In genomic region chr7:18755793-18756192, GRCh38 we compare ENCODE assay signal across 22 cellular contexts.
A peak's percentile ranks its signal among the peaks of the same experiment; 100 is the strongest.
DNase-seq lines count a peak whose midpoint lies in the region; ATAC-seq, FAIRE-seq and TF ChIP-seq lines count a peak whose summit lies in the region.
"Had no signal": no experiment of that assay in that cellular context is flagged by ENCODE, and none has a peak within 500 bp of the region (broad histone marks: within the 10 kb centered on the region; RNA-seq: fewer than 3 reads in every experiment).

No MANE protein-coding gene starts in this region.

- TF ChIP-seq EP300 in SK-N-SH (IDR thresholded peaks at IDR 0.05; ENCODE audit: borderline replicate concordance in 1 of 2, low read depth in 1 of 2, low read length in 1 of 2), result no peak

- POLR2A ChIA-PET in SK-N-SH (lab: Yijun Ruan, JAX), result no interaction called here

- H3K79me2 ChIP-seq in SK-N-SH (ENCODE audit: insufficient read depth), result no peaks in the 10 kb centered on the region
- no peaks in the 10 kb centered on the region for H3K79me2 ChIP-seq in astrocyte (ENCODE audit: insufficient read depth, low read length)

- H4K20me1 ChIP-seq in SK-N-SH (ENCODE audit: insufficient read depth), result no peaks in the 10 kb centered on the region
- H4K20me1 ChIP-seq in astrocyte (ENCODE audit: insufficient read depth, low read length), result no peaks in the 10 kb centered on the region
- H4K20me1 ChIP-seq: BLaER1 had no signal

- H3K4me3 Mint-ChIP-seq in astrocyte (ENCODE audit: unreplicated experiment), result no peak overlapping the region
- H3K4me3 Mint-ChIP-seq: B cell; CD14-positive monocyte; CD4-positive, alpha-beta T cell; CD8-positive, alpha-beta memory T cell; GM23338; H9 had no signal

- no peaks in the 10 kb centered on the region for H3K9me3 Mint-ChIP-seq in astrocyte (ENCODE audit: unreplicated experiment)
- H3K9me3 Mint-ChIP-seq: CD14-positive monocyte; CD4-positive, alpha-beta T cell; GM23338; H9 had no signal

- H3K9me2 ChIP-seq in SK-N-SH, result no peaks in the 10 kb centered on the region

- H3K36me3 Mint-ChIP-seq in astrocyte (ENCODE audit: low read depth, unreplicated experiment), result no peaks in the 10 kb centered on the region
- H3K36me3 Mint-ChIP-seq: CD14-positive monocyte; CD8-positive, alpha-beta memory T cell had no signal

- H3K27me3 ChIP-seq in SK-N-SH (ENCODE audit: insufficient read depth) (no peaks in the 10 kb centered on the region), astrocyte (ENCODE audit: insufficient read depth, low read length) (no peaks in the 10 kb centered on the region), subcutaneous abdominal adipose tissue (ENCODE audit: control insufficient read depth in 5 of 5, insufficient read depth in 4 of 5, low read length in 5 of 5) (no peaks in the 10 kb centered on the region)
- H3K27me3 ChIP-seq: BLaER1 had no signal

- H3K9ac ChIP-seq in SK-N-SH (no peak overlapping the region), astrocyte (ENCODE audit: low read length) (no peak overlapping the region), subcutaneous abdominal adipose tissue (ENCODE audit: low read length in 5 of 5) (no peak overlapping the region)
- H3K9ac ChIP-seq: BLaER1 had no signal

- CTCF ChIA-PET in SK-N-SH (lab: Yijun Ruan, JAX), result interaction anchor here (0.8 to 1.9 kb wide), 4 partner anchors 12 to 46 kb away, joined by 3 to 5 read pairs (median 4); no protein-coding TSS in a partner anchor

- no peak overlapping the region for H3K4me3 ChIP-seq in SK-N-SH (ENCODE audit: low read depth in 2 of 2, low read length in 1 of 2)
- no peak overlapping the region for H3K4me3 ChIP-seq in astrocyte (ENCODE audit: insufficient read depth, low read depth, low read length)
- H3K4me3 ChIP-seq in subcutaneous abdominal adipose tissue (ENCODE audit: low read depth in 1 of 5, low read length in 5 of 5), result no peak overlapping the region
- H3K4me3 ChIP-seq: BLaER1, GM12878, GM23338 had no signal

- no peak for ATAC-seq in SK-N-SH treated with all-trans-retinoic acid at 6 μM for 48 hours
- ATAC-seq: GM12878, GM23338, HCT116 had no signal

- H2AFZ ChIP-seq in SK-N-SH (ENCODE audit: low read depth), result no peak overlapping the region
- H2AFZ ChIP-seq in astrocyte (ENCODE audit: low read depth, low read length), result no peak overlapping the region
- H2AFZ ChIP-seq: GM23338 had no signal

- H3K9me3 ChIP-seq in SK-N-SH (no peaks in the 10 kb centered on the region), astrocyte (ENCODE audit: insufficient read depth, low read depth, low read length) (no peaks in the 10 kb centered on the region), subcutaneous abdominal adipose tissue (ENCODE audit: control insufficient read depth in 5 of 5, low read length in 5 of 5) (no peaks in the 10 kb centered on the region)
- H3K9me3 ChIP-seq: BLaER1 had no signal

- peaks cover 40% of the 10 kb centered on the region for H3K4me1 Mint-ChIP-seq in astrocyte (ENCODE audit: low read depth, unreplicated experiment)
- H3K4me1 Mint-ChIP-seq: B cell; CD14-positive monocyte; CD8-positive, alpha-beta memory T cell had no signal

- H3K27ac ChIP-seq in SK-N-SH (ENCODE audit: low read depth in 2 of 2, low read length in 1 of 2) (peak overlapping the region in 1 of 2 experiments; percentile 5; a peak in 1 of 4 replicates), astrocyte (ENCODE audit: low read depth, low read length) (no peak overlapping the region), subcutaneous abdominal adipose tissue (ENCODE audit: low read depth, low read length) (peak overlapping the region; percentile 59)
- H3K27ac ChIP-seq: 22Rv1, BLaER1 had no signal

- DNase-seq in SK-N-SH (no peak), astrocyte (ENCODE audit: low read depth) (no peak), C1 segment of cervical spinal cord (lab: John Stamatoyannopoulos, UW) (no peak), activated gamma-delta T cell treated with Interleukin-2 at 50 U/mL for 16 hours (no peak)
- DNase-seq: CD4-positive, alpha-beta T cell; CD8-positive, alpha-beta memory T cell; DMS 273 treated with DMSO at 0.1 percent for 48 hours; DMS79; EL; GDM1; H9 had no signal

- H3F3A ChIP-seq in SK-N-SH (replicated peaks; ENCODE audit: insufficient read depth), result peaks cover 14% of the 10 kb centered on the region

- no peak for TF ChIP-seq CTCF in SK-N-SH (IDR thresholded peaks at IDR 0.05)
- no peak for TF ChIP-seq CTCF in astrocyte (IDR thresholded peaks at IDR 0.05; ENCODE audit: insufficient read depth, low read depth, low read length)

- peak; percentile 78 for FAIRE-seq in astrocyte (lab: Jason Lieb, UNC)
- FAIRE-seq: A204.1, D721Med, GM12878 had no signal

- H3K4me2 ChIP-seq in SK-N-SH (no peak overlapping the region), astrocyte (ENCODE audit: low read length) (no peak overlapping the region)
- H3K4me2 ChIP-seq: BLaER1, GM23338 had no signal

- H3K27ac Mint-ChIP-seq in astrocyte (ENCODE audit: unreplicated experiment), result no peak overlapping the region
- H3K27ac Mint-ChIP-seq: B cell; CD14-positive monocyte; CD4-positive, alpha-beta T cell; CD8-positive, alpha-beta memory T cell; GM23338; H9 had no signal

- no peak for TF ChIP-seq RAD21 in SK-N-SH (IDR thresholded peaks at IDR 0.05; ENCODE audit: low read length)

- H3K4me1 ChIP-seq in SK-N-SH (ENCODE audit: control insufficient read depth in 1 of 2, insufficient read depth in 2 of 2, low read depth in 1 of 2, low read length in 1 of 2) (peaks cover 14 to 19% of the 10 kb centered on the region in 2 experiments; a peak in 3 of 4 replicates), astrocyte (ENCODE audit: insufficient read depth, low read length) (peaks cover 22% of the 10 kb centered on the region), subcutaneous abdominal adipose tissue (ENCODE audit: control insufficient read depth in 5 of 5, insufficient read depth in 5 of 5, low read length in 5 of 5) (peaks cover 0 to 15% (median 0%) of the 10 kb centered on the region in 5 donors)
- H3K4me1 ChIP-seq: BLaER1 had no signal

- H3K27me3 Mint-ChIP-seq in astrocyte (ENCODE audit: low read depth, unreplicated experiment), result no peaks in the 10 kb centered on the region
- H3K27me3 Mint-ChIP-seq: B cell; CD4-positive, alpha-beta T cell; CD8-positive, alpha-beta memory T cell had no signal

- 89% methylated on average over 4 of the region's 4 CpGs for WGBS in SK-N-SH (ENCODE audit: low lambda C conversion rate)

- peaks cover 0 to 6% of the 10 kb centered on the region in 2 experiments for H3K36me3 ChIP-seq in SK-N-SH (replicated peaks in 1 of 2; ENCODE audit: control insufficient read depth in 1 of 2, insufficient read depth in 2 of 2, low read length in 1 of 2)
- no peaks in the 10 kb centered on the region for H3K36me3 ChIP-seq in astrocyte (ENCODE audit: insufficient read depth, low read length)
- H3K36me3 ChIP-seq in subcutaneous abdominal adipose tissue (ENCODE audit: control insufficient read depth in 5 of 5, insufficient read depth in 5 of 5, low read length in 5 of 5), result no peaks in the 10 kb centered on the region
- H3K36me3 ChIP-seq: BLaER1 had no signal

TF ChIP-seq in SK-N-SH, 30 proteins besides CTCF, POLR2A, EP300 and RAD21 (continues in another document):
- peak; percentile 67; the same call in 1 of the 2 replicates for TF ChIP-seq REST (IDR thresholded peaks at IDR 0.05; ENCODE audit: low read depth, low read length)

TF ChIP-seq in SK-N-SH treated with all-trans-retinoic acid at 6 μM for 48 hours, 23 proteins besides CTCF, POLR2A, EP300 and RAD21:
- TF ChIP-seq CREB5 (CRISPR knock-in tag; IDR thresholded peaks at IDR 0.05; ENCODE audit: low read depth) (no peak), CSRNP3 (CRISPR knock-in tag; IDR thresholded peaks at IDR 0.05) (no peak), RARB (CRISPR knock-in tag; IDR thresholded peaks at IDR 0.05) (no peak), POU6F1 (CRISPR knock-in tag; IDR thresholded peaks at IDR 0.05; ENCODE audit: borderline replicate concordance, low read depth) (no peak), GLIS3 (CRISPR knock-in tag; IDR thresholded peaks at IDR 0.05) (no peak), TCF4 (CRISPR knock-in tag; IDR thresholded peaks at IDR 0.05; ENCODE audit: borderline replicate concordance) (no peak)
